15 cellular contexts compared by ENCODE assay signal in the genomic region with DNA sequence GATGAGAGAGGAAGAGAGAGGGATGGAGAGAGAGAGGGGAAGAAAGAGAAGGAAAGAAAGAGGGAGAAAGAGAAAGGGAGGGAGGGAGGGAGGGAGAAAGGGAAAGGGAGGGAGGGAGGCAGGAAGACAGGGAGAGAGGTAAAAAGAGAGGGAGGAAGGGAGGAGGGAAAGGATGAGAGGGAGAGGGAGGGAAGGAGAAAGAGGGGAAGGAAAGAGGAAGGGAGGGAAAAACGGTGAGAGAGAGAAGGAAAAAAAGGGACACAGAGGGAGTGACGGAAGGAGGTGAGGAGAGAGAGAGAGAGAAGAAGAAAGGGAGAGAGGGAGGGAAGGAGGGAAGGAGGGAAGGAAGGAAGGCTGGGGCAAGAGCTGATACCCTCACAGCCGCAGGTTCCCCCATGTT. TPM values are rescaled to one million over a fixed set of nuclear protein-coding genes. Genes with fewer than 3 reads are reported as not detected.
DNase-seq lines count a peak whose midpoint lies in the region; ATAC-seq and TF ChIP-seq lines count a peak whose summit lies in the region.
"Had no signal": no experiment of that assay in that cellular context is flagged by ENCODE, and none has a peak within 500 bp of the region (broad histone marks: within the 10 kb centered on the region; RNA-seq: fewer than 3 reads in every experiment).

No MANE protein-coding gene starts in this region.

- H3K27me3 ChIP-seq in stomach smooth muscle (ENCODE audit: control insufficient read depth in 1 of 2, insufficient read depth in 2 of 2, low read length in 2 of 2), result no peaks in the 10 kb centered on the region
- H3K27me3 ChIP-seq: spleen had no signal

- H3K27ac Mint-ChIP-seq in activated T-cell treated with anti-CD3 and anti-CD28 coated beads, Interleukin-2, amount 50 U/mL, for 72 hours, result peak overlapping the region; percentile 84
- H3K27ac Mint-ChIP-seq in activated CD8-positive, alpha-beta T cell treated with anti-CD3 and anti-CD28 coated beads for 36 hours, result peak overlapping the region; percentile 74
- peak overlapping the region; percentile 90 to 92 for H3K27ac Mint-ChIP-seq in effector memory CD8-positive, alpha-beta T cell

- H3K36me3 ChIP-seq in stomach smooth muscle (ENCODE audit: control insufficient read depth in 2 of 2, insufficient read depth in 2 of 2, low read length in 2 of 2), result peaks cover 0 to 2% of the 10 kb centered on the region in 2 donors
- H3K36me3 ChIP-seq: left ventricle myocardium inferior, spleen had no signal

- peak overlapping the region; percentile 18 for H3K27ac ChIP-seq in stomach smooth muscle (ENCODE audit: low read length)
- H3K27ac ChIP-seq: PC-9 had no signal

- H3K9me3 ChIP-seq in stomach smooth muscle (ENCODE audit: control insufficient read depth in 2 of 2, low read length in 2 of 2), result no peaks in the 10 kb centered on the region
- H3K9me3 ChIP-seq: left ventricle myocardium inferior, spleen had no signal

- no peak overlapping the region for H3K4me3 Mint-ChIP-seq in activated T-cell treated with anti-CD3 and anti-CD28 coated beads, Interleukin-2, amount 50 U/mL, for 72 hours
- no peak overlapping the region for H3K4me3 Mint-ChIP-seq in activated CD8-positive, alpha-beta T cell treated with anti-CD3 and anti-CD28 coated beads for 36 hours
- H3K4me3 Mint-ChIP-seq in effector memory CD8-positive, alpha-beta T cell, result peak overlapping the region in 1 of 2 donors; percentile 6

- no peaks in the 10 kb centered on the region for H3K9me3 Mint-ChIP-seq in activated T-cell treated with anti-CD3 and anti-CD28 coated beads, Interleukin-2, amount 50 U/mL, for 72 hours
- H3K9me3 Mint-ChIP-seq in activated CD8-positive, alpha-beta T cell treated with anti-CD3 and anti-CD28 coated beads for 36 hours, result no peaks in the 10 kb centered on the region
- no peaks in the 10 kb centered on the region for H3K9me3 Mint-ChIP-seq in effector memory CD8-positive, alpha-beta T cell

- CTCF ChIA-PET in activated CD8-positive, alpha-beta T cell treated with anti-CD3 and anti-CD28 coated beads for 36 hours (lab: Charles Lee), result no interaction called here

- H3K4me3 ChIP-seq in stomach smooth muscle (ENCODE audit: low read length in 2 of 2), result no peak overlapping the region
- H3K4me3 ChIP-seq: left ventricle myocardium inferior, PC-9, spleen had no signal

- H3K36me3 Mint-ChIP-seq in activated T-cell treated with anti-CD3 and anti-CD28 coated beads, Interleukin-2, amount 50 U/mL, for 72 hours (ENCODE audit: insufficient read depth in 2 of 2), result peaks cover 0 to 9% of the 10 kb centered on the region in 2 donors
- H3K36me3 Mint-ChIP-seq in activated CD8-positive, alpha-beta T cell treated with anti-CD3 and anti-CD28 coated beads for 36 hours (ENCODE audit: low read depth), result peaks cover 38% of the 10 kb centered on the region
- H3K36me3 Mint-ChIP-seq in effector memory CD8-positive, alpha-beta T cell (ENCODE audit: insufficient read depth), result peaks cover 23% of the 10 kb centered on the region

- ATAC-seq in activated T-cell treated with anti-CD3 and anti-CD28 coated beads, Interleukin-2, amount 50 U/mL, for 72 hours (replicated peaks in 1 of 2), result no peak
- no peak for ATAC-seq in activated CD8-positive, alpha-beta T cell treated with anti-CD3 and anti-CD28 coated beads for 36 hours
- ATAC-seq in effector memory CD8-positive, alpha-beta T cell (replicated peaks), result no peak
- ATAC-seq in HG02798 (IDR thresholded peaks at IDR 0.05; ENCODE audit: poor library complexity, unreplicated experiment) (no peak), GM18873 (IDR thresholded peaks at IDR 0.05; ENCODE audit: low FRiP score, unreplicated experiment) (no peak)

- no peaks in the 10 kb centered on the region for H3K27me3 Mint-ChIP-seq in activated T-cell treated with anti-CD3 and anti-CD28 coated beads, Interleukin-2, amount 50 U/mL, for 72 hours (ENCODE audit: low read depth)
- H3K27me3 Mint-ChIP-seq in activated CD8-positive, alpha-beta T cell treated with anti-CD3 and anti-CD28 coated beads for 36 hours, result no peaks in the 10 kb centered on the region
- H3K27me3 Mint-ChIP-seq in effector memory CD8-positive, alpha-beta T cell, result no peaks in the 10 kb centered on the region
- H3K27me3 Mint-ChIP-seq: CD8-positive, alpha-beta memory T cell had no signal

- H3K4me1 Mint-ChIP-seq in activated T-cell treated with anti-CD3 and anti-CD28 coated beads, Interleukin-2, amount 50 U/mL, for 72 hours (ENCODE audit: low read depth), result peaks cover 53% of the 10 kb centered on the region
- H3K4me1 Mint-ChIP-seq in activated CD8-positive, alpha-beta T cell treated with anti-CD3 and anti-CD28 coated beads for 36 hours (ENCODE audit: low read depth), result peaks cover 50% of the 10 kb centered on the region
- H3K4me1 Mint-ChIP-seq in effector memory CD8-positive, alpha-beta T cell (ENCODE audit: low read depth in 2 of 2), result peaks cover 29 to 36% of the 10 kb centered on the region in 2 donors

- no peak for DNase-seq in activated T-cell treated with anti-CD3 and anti-CD28 coated beads, Interleukin-2, amount 50 U/mL, for 72 hours
- DNase-seq in activated T-cell treated with anti-CD3 and anti-CD28 coated beads for 4 hours, result no peak
- DNase-seq in activated CD8-positive, alpha-beta T cell treated with anti-CD3 and anti-CD28 coated beads for 36 hours, result no peak
- no peak for DNase-seq in effector memory CD8-positive, alpha-beta T cell
- DNase-seq in NCI-H2171 treated with DMSO at 0.1 percent for 48 hours (lab: John Stamatoyannopoulos, UW), result no peak
- DNase-seq: activated CD4-positive, alpha-beta T cell treated with anti-CD3 and anti-CD28 coated beads for 48 hours; CD8-positive, alpha-beta memory T cell; KG1; left ventricle myocardium inferior; NCI-H1092 treated with DMSO at 0.1 percent for 48 hours; PC-9; spleen had no signal

- intact Hi-C loops in activated CD8-positive, alpha-beta T cell treated with anti-CD3 and anti-CD28 coated beads for 36 hours (cut with micrococcal nuclease), result no loop called here

- H3K9ac ChIP-seq in stomach smooth muscle (ENCODE audit: low read length in 2 of 2), result no peak overlapping the region

- H3K4me1 ChIP-seq in stomach smooth muscle (ENCODE audit: control insufficient read depth, insufficient read depth, low read length), result peaks cover 14% of the 10 kb centered on the region

- POLR2A ChIA-PET in activated CD8-positive, alpha-beta T cell treated with anti-CD3 and anti-CD28 coated beads for 36 hours (lab: Charles Lee), result interaction anchor here (1.9 kb wide), 1 partner anchor 14 kb away, joined by 4 read pairs; no protein-coding TSS in a partner anchor

- TF ChIP-seq CTCF in activated CD8-positive, alpha-beta T cell treated with anti-CD3 and anti-CD28 coated beads for 36 hours (IDR thresholded peaks at IDR 0.05), result no peak

RNA-seq across cellular contexts. Expression of gene FOXN3, which starts 56.8 kb away (rescaled TPM):
- 100 to 1,000 TPM; 154 to 157 TPM for total RNA-seq in activated T-cell treated with anti-CD3 and anti-CD28 coated beads, Interleukin-2, amount 50 U/mL, for 72 hours
- total RNA-seq in activated CD8-positive, alpha-beta T cell treated with anti-CD3 and anti-CD28 coated beads for 36 hours, result 10 to 100 TPM; 83.4 to 85.0 TPM
